9 cellular contexts compared by ENCODE assay signal in genomic region chr15:52010633-52011595, GRCh38. TPM values are rescaled to one million over a fixed set of nuclear protein-coding genes. Genes with fewer than 3 reads are reported as not detected.
DNase-seq lines count a peak whose midpoint lies in the region; ATAC-seq lines count a peak whose summit lies in the region.
"Had no signal": no experiment of that assay in that cellular context is flagged by ENCODE, and none has a peak within 500 bp of the region (broad histone marks: within the 10 kb centered on the region; RNA-seq: fewer than 3 reads in every experiment).

No MANE protein-coding gene starts in this region.

- peak overlapping the region; percentile 57 for H3K27ac ChIP-seq in substantia nigra (ENCODE audit: low read depth, low read length, poor library complexity, severe bottlenecking)
- no peak overlapping the region for H3K27ac ChIP-seq in CD4-positive, alpha-beta memory T cell (ENCODE audit: low read depth, low read length)
- H3K27ac ChIP-seq: KMS-11 had no signal

- no peak for ATAC-seq in activated CD8-positive, alpha-beta memory T cell treated with anti-CD3 and anti-CD28 coated beads, Interleukin-2, amount 10 ng/mL, durations not matched to agents 7 days and 5 days
- no peak for ATAC-seq in HG02852 (IDR thresholded peaks at IDR 0.05; ENCODE audit: unreplicated experiment)
- no peak for ATAC-seq in left colon

- no peak overlapping the region for H3K4me3 ChIP-seq in CD4-positive, alpha-beta memory T cell (ENCODE audit: low read length in 2 of 2)

- intact Hi-C loops in left colon (cut with DNase I, micrococcal nuclease) = no loop called here
- intact Hi-C loops in CD4-positive, alpha-beta memory T cell (cut with micrococcal nuclease) = no loop called here

- H3K27ac Mint-ChIP-seq in activated CD8-positive, alpha-beta memory T cell treated with anti-CD3 and anti-CD28 coated beads, Interleukin-2, amount 10 ng/mL, durations not matched to agents 7 days and 5 days = peak overlapping the region; percentile 29
- peak overlapping the region in 1 of 7 donors; percentile 1 for H3K27ac Mint-ChIP-seq in CD4-positive, alpha-beta memory T cell

- H3K4me1 ChIP-seq in CD4-positive, alpha-beta memory T cell (ENCODE audit: insufficient read depth, low read length) = peaks cover 38% of the 10 kb centered on the region

- H3K9me3 Mint-ChIP-seq in activated CD8-positive, alpha-beta memory T cell treated with anti-CD3 and anti-CD28 coated beads, Interleukin-2, amount 10 ng/mL, durations not matched to agents 7 days and 5 days (ENCODE audit: low read depth) = no peaks in the 10 kb centered on the region
- no peaks in the 10 kb centered on the region for H3K9me3 Mint-ChIP-seq in CD4-positive, alpha-beta memory T cell

- no peaks in the 10 kb centered on the region for H3K27me3 ChIP-seq in CD4-positive, alpha-beta memory T cell (ENCODE audit: insufficient read depth, low read length)

- peak; percentile 63 for DNase-seq in activated CD8-positive, alpha-beta memory T cell treated with anti-CD3 and anti-CD28 coated beads, Interleukin-2, amount 10 ng/mL, durations not matched to agents 7 days and 5 days
- no peak for DNase-seq in activated CD8-positive, alpha-beta memory T cell treated with anti-CD3 and anti-CD28 coated beads for 24 hours
- DNase-seq in RPMI8226 = peak; percentile 20
- DNase-seq in fibroblast of gingiva (ENCODE audit: low read depth) = peak; percentile 65
- no peak for DNase-seq in substantia nigra (lab: John Stamatoyannopoulos, UW)
- no peak for DNase-seq in left colon
- DNase-seq in CD4-positive, alpha-beta memory T cell = no peak

- POLR2A ChIA-PET in CD4-positive, alpha-beta memory T cell (lab: Charles Lee; ENCODE audit: partially characterized antibody) = no interaction called here

- CTCF ChIA-PET in activated CD8-positive, alpha-beta memory T cell treated with anti-CD3 and anti-CD28 coated beads, Interleukin-2, amount 10 ng/mL, durations not matched to agents 7 days and 5 days (lab: Charles Lee) = interaction anchor here (1.2 to 1.8 kb wide), 2 partner anchors 9 to 68 kb away, joined by 4 to 5 read pairs; no protein-coding TSS in a partner anchor
- CTCF ChIA-PET in CD4-positive, alpha-beta memory T cell (lab: Charles Lee; ENCODE audit: partially characterized antibody) = interaction anchor here (1.8 kb wide), 1 partner anchor 68 kb away, joined by 4 read pairs; no protein-coding TSS in a partner anchor

- H3K4me1 Mint-ChIP-seq in activated CD8-positive, alpha-beta memory T cell treated with anti-CD3 and anti-CD28 coated beads, Interleukin-2, amount 10 ng/mL, durations not matched to agents 7 days and 5 days = peaks cover 70% of the 10 kb centered on the region
- H3K4me1 Mint-ChIP-seq in CD4-positive, alpha-beta memory T cell = peaks cover 9 to 33% (median 27%) of the 10 kb centered on the region in 4 donors

- no peaks in the 10 kb centered on the region for H3K36me3 ChIP-seq in CD4-positive, alpha-beta memory T cell (ENCODE audit: insufficient read depth, low read length)

- peaks cover 2% of the 10 kb centered on the region for H3K36me3 Mint-ChIP-seq in activated CD8-positive, alpha-beta memory T cell treated with anti-CD3 and anti-CD28 coated beads, Interleukin-2, amount 10 ng/mL, durations not matched to agents 7 days and 5 days
- no peaks in the 10 kb centered on the region for H3K36me3 Mint-ChIP-seq in CD4-positive, alpha-beta memory T cell

- no peaks in the 10 kb centered on the region for H3K27me3 Mint-ChIP-seq in activated CD8-positive, alpha-beta memory T cell treated with anti-CD3 and anti-CD28 coated beads, Interleukin-2, amount 10 ng/mL, durations not matched to agents 7 days and 5 days
- no peaks in the 10 kb centered on the region for H3K27me3 Mint-ChIP-seq in CD4-positive, alpha-beta memory T cell

- no peak overlapping the region for H3K4me3 Mint-ChIP-seq in activated CD8-positive, alpha-beta memory T cell treated with anti-CD3 and anti-CD28 coated beads, Interleukin-2, amount 10 ng/mL, durations not matched to agents 7 days and 5 days
- no peak overlapping the region for H3K4me3 Mint-ChIP-seq in CD4-positive, alpha-beta memory T cell

- H3K9me3 ChIP-seq in CD4-positive, alpha-beta memory T cell (ENCODE audit: control insufficient read depth in 1 of 2, low read length in 2 of 2) = no peaks in the 10 kb centered on the region

RNA-seq across cellular contexts. Expression of gene MAPK6, which starts 8.1 kb away (rescaled TPM):
- 10 to 100 TPM; 44.7 to 53.0 TPM for total RNA-seq in activated CD8-positive, alpha-beta memory T cell treated with anti-CD3 and anti-CD28 coated beads, Interleukin-2, amount 10 ng/mL, durations not matched to agents 7 days and 5 days
- 10 to 100 TPM; 68.8 to 75.5 TPM for total RNA-seq in left colon
- 10 to 100 TPM; 18.2 to 24.0 TPM for total RNA-seq in CD4-positive, alpha-beta memory T cell
- polyA plus RNA-seq in CD4-positive, alpha-beta memory T cell = 1 to 10 TPM; 7.1 to 8.0 TPM

RNA-seq across cellular contexts. Expression of gene LEO1, which starts 39.3 kb away (rescaled TPM):
- total RNA-seq in activated CD8-positive, alpha-beta memory T cell treated with anti-CD3 and anti-CD28 coated beads, Interleukin-2, amount 10 ng/mL, durations not matched to agents 7 days and 5 days = 10 to 100 TPM; 33.4 to 34.9 TPM
- total RNA-seq in left colon = 10 to 100 TPM; 23.7 to 25.3 TPM
- total RNA-seq in CD4-positive, alpha-beta memory T cell = 10 to 100 TPM; 21.7 to 22.2 TPM
- 10 to 100 TPM; 12.6 to 28.0 TPM for polyA plus RNA-seq in CD4-positive, alpha-beta memory T cell

Comparison
In these comparisons a context has a peak if more than half of its experiments do, and no peak if none do; other contexts are left out.
1. DNase-seq: peak in activated CD8-positive, alpha-beta memory T cell treated with anti-CD3 and anti-CD28 coated beads, Interleukin-2, amount 10 ng/mL, durations not matched to agents 7 days and 5 days (single experiment), RPMI8226 (single experiment) and fibroblast of gingiva (single experiment); none in activated CD8-positive, alpha-beta memory T cell treated with anti-CD3 and anti-CD28 coated beads for 24 hours (single experiment), substantia nigra (0 of 49), left colon (0 of 2) and CD4-positive, alpha-beta memory T cell (0 of 5).